ENCODE assay signal across 8 cellular contexts in genomic region chr3:10248184-10248983, GRCh38. TPM values are rescaled to one million over a fixed set of nuclear protein-coding genes. Genes with fewer than 3 reads are reported as not detected.
DNase-seq lines count a peak whose midpoint lies in the region; ATAC-seq, FAIRE-seq and TF ChIP-seq lines count a peak whose summit lies in the region.

A gene with protein sequence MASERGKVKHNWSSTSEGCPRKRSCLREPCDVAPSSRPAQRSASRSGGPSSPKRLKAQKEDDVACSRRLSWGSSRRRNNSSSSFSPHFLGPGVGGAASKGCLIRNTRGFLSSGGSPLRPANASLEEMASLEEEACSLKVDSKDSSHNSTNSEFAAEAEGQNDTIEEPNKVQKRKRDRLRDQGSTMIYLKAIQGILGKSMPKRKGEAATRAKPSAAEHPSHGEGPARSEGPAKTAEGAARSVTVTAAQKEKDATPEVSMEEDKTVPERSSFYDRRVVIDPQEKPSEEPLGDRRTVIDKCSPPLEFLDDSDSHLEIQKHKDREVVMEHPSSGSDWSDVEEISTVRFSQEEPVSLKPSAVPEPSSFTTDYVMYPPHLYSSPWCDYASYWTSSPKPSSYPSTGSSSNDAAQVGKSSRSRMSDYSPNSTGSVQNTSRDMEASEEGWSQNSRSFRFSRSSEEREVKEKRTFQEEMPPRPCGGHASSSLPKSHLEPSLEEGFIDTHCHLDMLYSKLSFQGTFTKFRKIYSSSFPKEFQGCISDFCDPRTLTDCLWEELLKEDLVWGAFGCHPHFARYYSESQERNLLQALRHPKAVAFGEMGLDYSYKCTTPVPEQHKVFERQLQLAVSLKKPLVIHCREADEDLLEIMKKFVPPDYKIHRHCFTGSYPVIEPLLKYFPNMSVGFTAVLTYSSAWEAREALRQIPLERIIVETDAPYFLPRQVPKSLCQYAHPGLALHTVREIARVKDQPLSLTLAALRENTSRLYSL (plus strand): TSS chr3:10248459. CDS start chr3:10249201, 742 bp downstream.

- CTCF ChIA-PET in HepG2 (lab: Yijun Ruan, JAX; ENCODE audit: low intra/inter-chr PET ratio, low total read pairs), result no interaction called here

- peaks cover 41% of the 10 kb centered on the region for H3K79me2 ChIP-seq in HepG2 (ENCODE audit: insufficient read depth, low read length)

- H3K36me3 Mint-ChIP-seq in CD4-positive, CD25-positive, alpha-beta regulatory T cell, result peaks cover 20% of the 10 kb centered on the region

- peak; percentile 33; the same call in 1 of the 2 replicates for TF ChIP-seq CTCF in HepG2 (CRISPR knock-in tag; IDR thresholded peaks at IDR 0.05)

- H3K27me3 Mint-ChIP-seq in CD4-positive, CD25-positive, alpha-beta regulatory T cell, result no peaks in the 10 kb centered on the region

- POLR2A ChIA-PET in HepG2 (lab: Yijun Ruan, JAX), result interaction anchor here (0.6 to 2.0 kb wide), 30 partner anchors 8 to 498 kb away, joined by 3 to 16 read pairs (median 4); partner anchors contain the start of genes ARPC4, CRELD1, GHRL and OGG1

- H3K4me1 Mint-ChIP-seq in CD4-positive, CD25-positive, alpha-beta regulatory T cell, result peaks cover 22 to 58% (median 46%) of the 10 kb centered on the region in 4 donors

- no peak for TF ChIP-seq EP300 in HepG2 (IDR thresholded peaks at IDR 0.05; ENCODE audit: low read depth in 2 of 2, low read length in 2 of 2)
- no peak for TF ChIP-seq EP300 in HepG2 (CRISPR knock-in tag; IDR thresholded peaks at IDR 0.05; ENCODE audit: borderline replicate concordance)

- peak; percentile 38 to 89 for TF ChIP-seq POLR2A in HepG2 (IDR thresholded peaks at IDR 0.05; ENCODE audit: insufficient read depth in 1 of 2, low read depth in 2 of 2, low read length in 2 of 2)

- no peak within 1 kb of the TSS for H2AFZ ChIP-seq in HepG2 (ENCODE audit: low read length)

- no TSS peak for BruUV-seq in HepG2 (replicated peaks; lab: Mats Ljungman, UMichigan)

- H3K4me1 ChIP-seq in CD4-positive, CD25-positive, alpha-beta regulatory T cell (ENCODE audit: control insufficient read depth, insufficient read depth, low read length, poor library complexity, severe bottlenecking), result peaks cover 45% of the 10 kb centered on the region
- peaks cover 41% of the 10 kb centered on the region for H3K4me1 ChIP-seq in HepG2 (ENCODE audit: insufficient read depth, low read length)

- peak within 1 kb of the TSS; percentile 89 for H3K9ac ChIP-seq in HepG2 (ENCODE audit: insufficient read depth, low read depth, low read length)

- peak; percentile 47 for FAIRE-seq in HepG2 (lab: Jason Lieb, UNC)

- H4K20me1 ChIP-seq in HepG2 (ENCODE audit: insufficient read depth, low read length), result peaks cover 15% of the 10 kb centered on the region

- in situ Hi-C loops in HepG2 (cut with HindIII; ENCODE audit: extremely low pct_ligation_motif_present, low pct_unique_long_range_greater_than_20kb), result no loop called here

- H3K27me3 ChIP-seq in CD4-positive, CD25-positive, alpha-beta regulatory T cell (ENCODE audit: control insufficient read depth, insufficient read depth, low read length), result no peaks in the 10 kb centered on the region
- no peaks in the 10 kb centered on the region; a peak in 1 of 5 replicates for H3K27me3 ChIP-seq in HepG2 (ENCODE audit: control insufficient read depth in 1 of 2, insufficient read depth in 2 of 2, low read length in 2 of 2)

- H3K27ac Mint-ChIP-seq in CD4-positive, CD25-positive, alpha-beta regulatory T cell, result peak within 1 kb of the TSS; percentile 96 to 98 (median 97)

- intact Hi-C loops in HepG2 (cut with micrococcal nuclease; ENCODE audit: unreplicated experiment), result no loop called here

- H3K36me3 ChIP-seq in CD4-positive, CD25-positive, alpha-beta regulatory T cell (ENCODE audit: control insufficient read depth, insufficient read depth, low read length), result peaks cover 13% of the 10 kb centered on the region
- peaks cover 6 to 20% of the 10 kb centered on the region in 2 experiments; a peak in 4 of 5 replicates for H3K36me3 ChIP-seq in HepG2 (replicated peaks in 1 of 2; ENCODE audit: control insufficient read depth in 1 of 2, insufficient read depth in 2 of 2, low read length in 2 of 2)

- WGBS in HepG2 (ENCODE audit: low lambda C conversion rate), result 2% methylated on average over 7 of the region's 80 CpGs

- peak; percentile 89 to 99 (median 92) for DNase-seq in CD4-positive, CD25-positive, alpha-beta regulatory T cell
- DNase-seq in NCI-H774 (lab: John Stamatoyannopoulos, UW) (peak; percentile 96), dermis blood vessel endothelial cell (peak; percentile 96), HepG2 (ENCODE audit: low spot score) (peak; percentile 95)
- peak; percentile 78 to 92 for DNase-seq in activated CD4-positive, alpha-beta T cell treated with anti-CD3 and anti-CD28 coated beads, Interleukin-2, amount 50 U/mL, for 24 hours (ENCODE audit: low read depth in 1 of 2, low spot score in 1 of 2)
- DNase-seq in stimulated activated CD4-positive, alpha-beta T cell treated with anti-CD3 and anti-CD28 coated beads, Interleukin-2, amount 100 ng/mL, for 48 hours, result peak; percentile 85 to 90

- peaks cover 0 to 18% (median 7%) of the 10 kb centered on the region in 7 donors for H3K9me3 Mint-ChIP-seq in CD4-positive, CD25-positive, alpha-beta regulatory T cell

- H3K4me3 Mint-ChIP-seq in CD4-positive, CD25-positive, alpha-beta regulatory T cell, result peak within 1 kb of the TSS; percentile 99 to 100 (median 100)

- peak within 1 kb of the TSS; percentile 95 for H3K4me3 ChIP-seq in CD4-positive, CD25-positive, alpha-beta regulatory T cell (ENCODE audit: low read depth, low read length)
- peak within 1 kb of the TSS; percentile 77 to 95 (median 92) for H3K4me3 ChIP-seq in HepG2 (replicated peaks in 1 of 3; ENCODE audit: insufficient read depth in 1 of 3, low read depth in 2 of 3, low read length in 3 of 3)

- peak within 1 kb of the TSS; percentile 98 for H3K4me2 ChIP-seq in HepG2 (ENCODE audit: low read depth, low read length)

- TF ChIP-seq RAD21 in HepG2 (CRISPR knock-in tag; IDR thresholded peaks at IDR 0.05), result peak; percentile 27; the same call in 1 of the 2 replicates

- H3K9me3 ChIP-seq in CD4-positive, CD25-positive, alpha-beta regulatory T cell (ENCODE audit: control insufficient read depth in 2 of 2, low read length in 2 of 2), result peaks cover 8 to 15% of the 10 kb centered on the region in 2 experiments
- H3K9me3 ChIP-seq in HepG2 (ENCODE audit: low read length), result peaks cover 20% of the 10 kb centered on the region

- peak; percentile 95 to 96 for ATAC-seq in CD4-positive, CD25-positive, alpha-beta regulatory T cell (ENCODE audit: low read depth in 2 of 2)
- ATAC-seq in GM19438 (IDR thresholded peaks at IDR 0.05; ENCODE audit: low read depth, unreplicated experiment), result peak; percentile 94
- ATAC-seq in HG03571 (IDR thresholded peaks at IDR 0.05; ENCODE audit: unreplicated experiment), result peak; percentile 94
- ATAC-seq in HepG2, result peak; percentile 94

- peak within 1 kb of the TSS; percentile 82 for H3K27ac ChIP-seq in CD4-positive, CD25-positive, alpha-beta regulatory T cell (ENCODE audit: insufficient read depth, low read length, poor library complexity, severe bottlenecking)
- peak within 1 kb of the TSS; percentile 86 for H3K27ac ChIP-seq in HepG2 (ENCODE audit: extremely low read length, insufficient read depth, low read length)

TF ChIP-seq in HepG2, 621 proteins besides CTCF, POLR2A, EP300 and RAD21 (continues in another document):
- TF ChIP-seq ATF1 (CRISPR knock-in tag; IDR thresholded peaks at IDR 0.05) (no peak), ZNF232 (CRISPR knock-in tag; IDR thresholded peaks at IDR 0.05; ENCODE audit: borderline replicate concordance) (no peak), XRCC5 (optimal IDR thresholded peaks at IDR 0.05; ENCODE audit: low read length) (no peak), ZSCAN30 (CRISPR knock-in tag; IDR thresholded peaks at IDR 0.05) (no peak), SP2 (CRISPR knock-in tag; IDR thresholded peaks at IDR 0.05) (peak; percentile 83)

RNA-seq across cellular contexts. Expression of the gene that starts here (rescaled TPM):
- 86.5 TPM for total RNA-seq in CD4-positive, CD25-positive, alpha-beta regulatory T cell
- 10 to 100 TPM; 10.2 to 17.4 (median 12.6) TPM for polyA plus RNA-seq in CD4-positive, CD25-positive, alpha-beta regulatory T cell
- total RNA-seq in dermis blood vessel endothelial cell (11.4 and 13.8 TPM in 2 replicates), HepG2 (2016; rRNA removed; fragmentation: Illumina TruSeq; extraction: Trizol) (21.9 and 23.9 TPM in 2 replicates)
- total RNA-seq in HepG2 (2016; cell fraction: cytosol; rRNA removed; fragmentation: Illumina TruSeq; extraction: Trizol; ENCODE audit: low read depth), result 6.6 and 7.4 TPM in 2 replicates
- 20.1 and 20.5 TPM in 2 replicates for total RNA-seq in HepG2 (2016; cell fraction: insoluble cytoplasmic fraction; rRNA removed; fragmentation: Illumina TruSeq; extraction: Trizol)
- 26.1 and 26.9 TPM in 2 replicates for total RNA-seq in HepG2 (2016; cell fraction: membrane; rRNA removed; fragmentation: Illumina TruSeq; extraction: Trizol)
- total RNA-seq in HepG2 (2016; cell fraction: nucleus; rRNA removed; fragmentation: Illumina TruSeq; extraction: Trizol), result 23.9 and 28.8 TPM in 2 replicates
- 12.1 and 17.1 TPM in 2 replicates for polyA plus RNA-seq in HepG2 (2011; rRNA removed)
- polyA plus RNA-seq in HepG2 (2011; cell fraction: cytosol; rRNA removed), result 12.0 and 14.6 TPM in 2 replicates
- 28.5 and 29.0 TPM in 2 replicates for polyA plus RNA-seq in HepG2 (2011; cell fraction: nucleus; rRNA removed)
- polyA plus RNA-seq in HepG2 (2012), result 21.4 and 21.6 TPM in 2 replicates
- polyA plus RNA-seq in HepG2 (2016; cell fraction: cytosol; fragmentation: Illumina TruSeq; extraction: Trizol; ENCODE audit: low read depth), result 7.7 and 8.7 TPM in 2 replicates
- polyA plus RNA-seq in HepG2 (2016; cell fraction: insoluble cytoplasmic fraction; fragmentation: Illumina TruSeq; extraction: Trizol; ENCODE audit: low read depth), result 25.2 and 26.4 TPM in 2 replicates
- 25.5 and 26.0 TPM in 2 replicates for polyA plus RNA-seq in HepG2 (2016; cell fraction: membrane; fragmentation: Illumina TruSeq; extraction: Trizol; ENCODE audit: low read depth)
- 29.9 and 30.2 TPM in 2 replicates for polyA plus RNA-seq in HepG2 (2016; cell fraction: nucleus; fragmentation: Illumina TruSeq; extraction: Trizol; ENCODE audit: insufficient read depth, low read depth)
- 33.5 and 56.4 TPM in 2 replicates for polyA minus RNA-seq in HepG2 (2011; rRNA and poly(A)+ RNA removed; ENCODE audit: low replicate concordance)
- 8.4 and 9.5 TPM in 2 replicates for polyA minus RNA-seq in HepG2 (2011; cell fraction: cytosol; rRNA and poly(A)+ RNA removed)
- polyA minus RNA-seq in HepG2 (2011; cell fraction: nucleus; rRNA and poly(A)+ RNA removed), result 60.3 and 66.9 TPM in 2 replicates

Comparison
In these comparisons a context has a peak if more than half of its experiments do, and no peak if none do; other contexts are left out.
1. Peak in every context shown above with its lines: DNase-seq, ATAC-seq, H3K4me3 ChIP-seq and H3K27ac ChIP-seq.